In the genomic region with DNA sequence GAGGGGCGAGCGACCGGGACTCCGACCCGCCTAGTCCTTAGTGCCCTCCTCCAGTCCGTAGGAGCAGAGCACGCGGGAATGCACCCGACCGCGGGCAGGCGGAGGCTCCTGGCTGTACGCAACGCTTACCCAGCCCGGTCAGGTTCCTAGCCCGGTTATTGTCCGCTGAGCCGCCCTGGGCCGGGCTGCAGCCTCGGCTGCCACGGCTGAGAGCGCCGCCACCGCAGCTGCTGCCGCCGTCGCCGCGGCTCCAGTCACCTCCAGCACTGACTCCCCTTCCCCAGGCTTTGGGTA, we compare ENCODE assay signal across 8 cellular contexts. TPM values are rescaled to one million over a fixed set of nuclear protein-coding genes. Genes with fewer than 3 reads are reported as not detected.
DNase-seq lines count a peak whose midpoint lies in the region; ATAC-seq and TF ChIP-seq lines count a peak whose summit lies in the region.

A gene (minus strand): TSS at position 268 of the 294 bp plus-strand sequence. CDS start 12,422 bp downstream, outside the sequence.

- peaks cover 12 to 26% (median 14%) of the 10 kb centered on the region in 4 donors for H3K4me1 Mint-ChIP-seq in naive thymus-derived CD8-positive, alpha-beta T cell

- H3K27me3 Mint-ChIP-seq in naive thymus-derived CD8-positive, alpha-beta T cell = no peaks in the 10 kb centered on the region

- POLR2A ChIA-PET in naive thymus-derived CD8-positive, alpha-beta T cell (lab: Charles Lee) = interaction anchor here (1.0 to 1.7 kb wide), 3 partner anchors 190 to 1329 kb away, joined by 3 to 9 read pairs (median 7); a partner anchor contains a TSS
- POLR2A ChIA-PET in GM10248 (lab: Yijun Ruan, JAX) = no interaction called here

- H3K9me3 Mint-ChIP-seq in naive thymus-derived CD8-positive, alpha-beta T cell = peaks cover 0 to 2% (median 0%) of the 10 kb centered on the region in 9 donors

- ATAC-seq in HG02610 (IDR thresholded peaks at IDR 0.05; ENCODE audit: unreplicated experiment) = peak; percentile 40
- ATAC-seq in naive thymus-derived CD8-positive, alpha-beta T cell = peak; percentile 34 to 54

- H3K9me3 ChIP-seq in NT2/D1 (ENCODE audit: insufficient read depth, low read length) = no peaks in the 10 kb centered on the region

- H3K36me3 ChIP-seq in NT2/D1 (ENCODE audit: insufficient read depth, insufficient read length, low read length) = no peaks in the 10 kb centered on the region

- H3K36me3 Mint-ChIP-seq in naive thymus-derived CD8-positive, alpha-beta T cell = peaks cover 0 to 2% (median 0%) of the 10 kb centered on the region in 3 donors

- H3K4me3 ChIP-seq in NT2/D1 (ENCODE audit: insufficient read length, low read depth) = peak within 1 kb of the TSS; percentile 74

- H3K27ac Mint-ChIP-seq in naive thymus-derived CD8-positive, alpha-beta T cell = peak within 1 kb of the TSS; percentile 86 to 98 (median 94)

- CTCF ChIA-PET in GM10248 (lab: Yijun Ruan, JAX) = no interaction called here

- no peak for TF ChIP-seq CTCF in GM10248 (IDR thresholded peaks at IDR 0.05; ENCODE audit: control extremely low read depth, extremely low read depth, low read depth, missing control alignments)

- H3K4me3 Mint-ChIP-seq in naive thymus-derived CD8-positive, alpha-beta T cell = peak within 1 kb of the TSS; percentile 88 to 98 (median 92)

- DNase-seq in NCI-H2196 (lab: John Stamatoyannopoulos, UW; ENCODE audit: unreplicated experiment) (peak; percentile 32), NCI-H2196 treated with DMSO at 0.1 percent for 48 hours (lab: John Stamatoyannopoulos, UW; ENCODE audit: unreplicated experiment) (no peak), NT2/D1 (ENCODE audit: low read depth, low spot score) (no peak), C1 segment of cervical spinal cord (lab: John Stamatoyannopoulos, UW) (no peak), GM10248 (ENCODE audit: extremely low spot score) (no peak)
- peak; percentile 21 for DNase-seq in effector CD8-positive, alpha-beta T cell (lab: John Stamatoyannopoulos, UW)
- peak in 1 of 10 donors; percentile 62 for DNase-seq in naive thymus-derived CD8-positive, alpha-beta T cell

- no peaks in the 10 kb centered on the region for H3K27me3 ChIP-seq in NT2/D1 (ENCODE audit: insufficient read depth, insufficient read length)

- H3K9ac ChIP-seq in NT2/D1 (ENCODE audit: insufficient read length, low read depth) = peak within 1 kb of the TSS; percentile 87

- H3K4me1 ChIP-seq in NT2/D1 (ENCODE audit: insufficient read depth, insufficient read length) = peaks cover 13% of the 10 kb centered on the region

RNA-seq across cellular contexts. Expression of the gene that starts here (rescaled TPM):
- total RNA-seq in naive thymus-derived CD8-positive, alpha-beta T cell = 1 to 10 TPM; 6.4 to 6.5 TPM
- polyA plus RNA-seq in naive thymus-derived CD8-positive, alpha-beta T cell = under 1 TPM in 2 of 3 donors, not detected in 1; 0.02 to 0.21 TPM

Comparison
In these comparisons a context has a peak if more than half of its experiments do, and no peak if none do; other contexts are left out.
1. DNase-seq: peak in NCI-H2196 (single experiment) and effector CD8-positive, alpha-beta T cell (single experiment); none in NCI-H2196 treated with DMSO at 0.1 percent for 48 hours (single experiment), NT2/D1 (single experiment), C1 segment of cervical spinal cord (0 of 14) and GM10248 (single experiment).